10 cellular contexts compared by ENCODE assay signal in genomic region chr5:116763987-116764866, GRCh38.
DNase-seq lines count a peak whose midpoint lies in the region; ATAC-seq and TF ChIP-seq lines count a peak whose summit lies in the region.
"Had no signal": no experiment of that assay in that cellular context is flagged by ENCODE, and none has a peak within 500 bp of the region (broad histone marks: within the 10 kb centered on the region; RNA-seq: fewer than 3 reads in every experiment).

No MANE protein-coding gene starts in this region.

- no peaks in the 10 kb centered on the region for H3K27me3 Mint-ChIP-seq in chondrocyte (ENCODE audit: low read depth)

- H3K27ac Mint-ChIP-seq in chondrocyte (ENCODE audit: unreplicated experiment), result peak overlapping the region; percentile 68

- ATAC-seq in GM18502 (IDR thresholded peaks at IDR 0.05; ENCODE audit: poor library complexity, unreplicated experiment), result peak; percentile 84
- peak; percentile 70 for ATAC-seq in GM21381 (IDR thresholded peaks at IDR 0.05; ENCODE audit: unreplicated experiment)
- ATAC-seq in HG03103 (IDR thresholded peaks at IDR 0.05; ENCODE audit: low read depth, unreplicated experiment), result peak; percentile 57
- no peak for ATAC-seq in Right ventricle myocardium inferior

- H3K4me3 Mint-ChIP-seq in chondrocyte (ENCODE audit: unreplicated experiment), result no peak overlapping the region

- TF ChIP-seq CTCF in chondrocyte (IDR thresholded peaks at IDR 0.05), result no peak

- intact Hi-C loops in Right ventricle myocardium inferior (cut with DNase I), result no loop called here

- no peaks in the 10 kb centered on the region for H3K9me3 Mint-ChIP-seq in chondrocyte (ENCODE audit: low read depth)

- no peaks in the 10 kb centered on the region for H3K36me3 Mint-ChIP-seq in chondrocyte (ENCODE audit: low read depth)

- peaks cover 33% of the 10 kb centered on the region for H3K4me1 Mint-ChIP-seq in chondrocyte (ENCODE audit: low read depth)

- DNase-seq in chondrocyte (ENCODE audit: low spot score) (no peak), NCI-H2029 treated with DMSO at 0.1 percent for 48 hours (lab: John Stamatoyannopoulos, UW) (no peak), HPDE6-E6E7 (ENCODE audit: extremely low spot score) (no peak), Right ventricle myocardium inferior (ENCODE audit: missing footprints) (no peak)
- DNase-seq in stimulated activated CD4-positive, alpha-beta T cell treated with anti-CD3 and anti-CD28 coated beads, Interleukin-2, amount 100 ng/mL, for 24 hours, result no peak
- DNase-seq: hippocampal formation, NCI-H526 treated with DMSO at 0.1 percent for 48 hours had no signal
